In genomic region chr1:210669951-210670350, GRCh38 we compare ENCODE assay signal across 16 cellular contexts.
"Had no signal": no experiment of that assay in that cellular context is flagged by ENCODE, and none has a peak within 500 bp of the region (broad histone marks: within the 10 kb centered on the region; RNA-seq: fewer than 3 reads in every experiment).

No MANE protein-coding gene starts in this region.

- H3K4me1 ChIP-seq: foreskin keratinocyte, left lung had no signal

- H3K4me3 ChIP-seq: left lung had no signal

- DNase-seq: activated CD4-positive, alpha-beta T cell treated with anti-CD3 and anti-CD28 coated beads, Interleukin-2, amount 10 ng/mL, durations not matched to agents 24 days and 14 days; activated CD4-positive, CD25-positive, alpha-beta regulatory T cell; activated CD8-positive, alpha-beta memory T cell treated with anti-CD3 and anti-CD28 coated beads, Interleukin-2, amount 50 U/mL, for 48 hours; activated gamma-delta T cell; activated T-cell treated with anti-CD3 and anti-CD28 coated beads, Interleukin-2, amount 50 U/mL, for 72 hours; effector CD8-positive, alpha-beta T cell; foreskin keratinocyte; glutamatergic neuron; hypothalamus; kidney; left lung; naive thymus-derived CD4-positive, alpha-beta T cell; retina had no signal

- H3K9me3 ChIP-seq: left lung, neutrophil had no signal

- H3K36me3 ChIP-seq: left lung, neutrophil had no signal

- ATAC-seq: activated naive CD4-positive, alpha-beta T cell treated with anti-CD3 and anti-CD28 coated beads, Interleukin-2, amount 50 U/mL, for 72 hours; activated T-cell treated with anti-CD3 and anti-CD28 coated beads, Interleukin-2, amount 50 U/mL, for 72 hours; foreskin keratinocyte; left lung; naive thymus-derived CD4-positive, alpha-beta T cell; stimulated activated memory B cell treated with anti-CD40 and anti-IgM and Interleukin-4, amounts not matched to agents 10 μg/mL and 1 μg/mL and 100 μg/mL, for 72 hours had no signal

- H3K27me3 ChIP-seq: foreskin keratinocyte, left lung, neutrophil had no signal

- H3K27ac ChIP-seq: foreskin keratinocyte, left lung, neutrophil had no signal
